In genomic region chr12:990308-990648, GRCh38 we compare ENCODE assay signal across 8 cellular contexts. TPM values are rescaled to one million over a fixed set of nuclear protein-coding genes. Genes with fewer than 3 reads are reported as not detected.
DNase-seq lines count a peak whose midpoint lies in the region; ATAC-seq and TF ChIP-seq lines count a peak whose summit lies in the region.

No MANE protein-coding gene starts in this region.

- H3K27ac Mint-ChIP-seq in WTC11, result no peak overlapping the region

- H3K36me3 Mint-ChIP-seq in WTC11, result no peaks in the 10 kb centered on the region

- H3K4me1 Mint-ChIP-seq in WTC11, result peaks cover 26% of the 10 kb centered on the region

- in situ Hi-C loops in KBM-7 (cut with MboI; ENCODE audit: low pct_unique_long_range_greater_than_20kb, low sequenced_read_pairs), result no loop called here

- no peaks in the 10 kb centered on the region for H3K36me3 ChIP-seq in BE2C

- CTCF ChIA-PET in WTC11 (lab: Charles Lee), result interaction anchor here (0.7 to 3.9 kb wide), 4 partner anchors 40 to 239 kb away, joined by 5 to 27 read pairs (median 11); partner anchors contain the start of gene RAD52

- DNase-seq in BE2C (peak; percentile 69), MV-4-11 (lab: John Stamatoyannopoulos, UW) (peak; percentile 46), WTC11 (ENCODE audit: low spot score) (peak; percentile 50), dedifferentiated amniotic fluid mesenchymal stem cell (ENCODE audit: extremely low spot score) (peak; percentile 42), lung microvascular endothelial cell (ENCODE audit: low read depth in 2 of 2) (peak; percentile 73 to 83), KBM-7 (no peak)
- peak; percentile 31 for DNase-seq in stimulated activated CD8-positive, alpha-beta memory T cell treated with anti-CD3 and anti-CD28 coated beads, Interleukin-15, amount 100 ng/mL, for 24 hours (ENCODE audit: low read depth)

- no peaks in the 10 kb centered on the region for H3K27me3 Mint-ChIP-seq in WTC11 (ENCODE audit: low read depth)

- no peaks in the 10 kb centered on the region for H3K9me3 Mint-ChIP-seq in WTC11

- no peaks in the 10 kb centered on the region for H3K9me3 ChIP-seq in BE2C

- H3K27me3 ChIP-seq in BE2C, result no peaks in the 10 kb centered on the region

- peak overlapping the region; percentile 69 for H3K4me3 Mint-ChIP-seq in WTC11

- H3K4me1 ChIP-seq in BE2C, result peaks cover 17% of the 10 kb centered on the region

- TF ChIP-seq CTCF in BE2C (IDR thresholded peaks at IDR 0.05; ENCODE audit: low read depth, low read length), result no peak
- TF ChIP-seq CTCF in WTC11 (IDR thresholded peaks at IDR 0.05), result no peak

- POLR2A ChIA-PET in WTC11 (lab: Charles Lee), result interaction anchor here (0.6 to 2.9 kb wide), 3 partner anchors 26 to 41 kb away, joined by 3 to 10 read pairs (median 9); partner anchors contain the start of gene RAD52

- ATAC-seq in GM21390 (IDR thresholded peaks at IDR 0.05; ENCODE audit: unreplicated experiment), result peak; percentile 28
- peak; percentile 29 for ATAC-seq in WTC11

- peak overlapping the region; percentile 65 for H3K4me3 ChIP-seq in BE2C (ENCODE audit: low read depth, low read length)

TF ChIP-seq in WTC11, 78 proteins besides CTCF, POLR2A, EP300 and RAD21:
- TF ChIP-seq NR1H2 (CRISPR knock-in tag; IDR thresholded peaks at IDR 0.05) (no peak), ZBTB43 (CRISPR knock-in tag; IDR thresholded peaks at IDR 0.05) (no peak), MAX (CRISPR knock-in tag; IDR thresholded peaks at IDR 0.05) (peak; percentile 60), HMGA2 (CRISPR knock-in tag; IDR thresholded peaks at IDR 0.05) (no peak), ZNF219 (CRISPR knock-in tag; IDR thresholded peaks at IDR 0.05; ENCODE audit: borderline replicate concordance) (peak; percentile 9; the same call in 1 of the 2 replicates), FOXJ3 (CRISPR knock-in tag; IDR thresholded peaks at IDR 0.05; ENCODE audit: borderline replicate concordance) (no peak), PREB (CRISPR knock-in tag; IDR thresholded peaks at IDR 0.05; ENCODE audit: borderline replicate concordance) (0 out of 2 replicates have a peak, but pooled peaks have one; percentile 29)

RNA-seq across cellular contexts. Expression of gene ERC1, which starts 0.7 kb away (rescaled TPM):
- 21.2 TPM for polyA plus RNA-seq in BE2C (2012; ENCODE audit: insufficient read depth, insufficient read length, low read depth)
- total RNA-seq in WTC11 (2021) (42.2 to 51.8 TPM (median 47.5 TPM) in 3 replicates), lung microvascular endothelial cell (17.2 and 32.5 TPM in 2 replicates)

RNA-seq across cellular contexts. Expression of gene RAD52, which starts 40.8 kb away (rescaled TPM):
- 16.0 TPM for polyA plus RNA-seq in BE2C (2012; ENCODE audit: insufficient read depth, insufficient read length, low read depth)
- total RNA-seq in WTC11 (2021), result 17.1 to 20.7 TPM (median 19.2 TPM) in 3 replicates
- 4.1 and 7.3 TPM in 2 replicates for total RNA-seq in lung microvascular endothelial cell
